21 cellular contexts compared by ENCODE assay signal in genomic region chr20:36149469-36149868, GRCh38. TPM values are rescaled to one million over a fixed set of nuclear protein-coding genes. Genes with fewer than 3 reads are reported as not detected.
DNase-seq lines count a peak whose midpoint lies in the region; ATAC-seq and TF ChIP-seq lines count a peak whose summit lies in the region.
"Had no signal": no experiment of that assay in that cellular context is flagged by ENCODE, and none has a peak within 500 bp of the region (broad histone marks: within the 10 kb centered on the region; RNA-seq: fewer than 3 reads in every experiment).

No MANE protein-coding gene starts in this region.

- H2BK5ac ChIP-seq in mesenchymal stem cell (ENCODE audit: low read depth, low read length, poor library complexity, severe bottlenecking) = no peak overlapping the region

- TF ChIP-seq POLR2A in thyroid gland (IDR thresholded peaks at IDR 0.05) = no peak
- TF ChIP-seq POLR2A in sigmoid colon (IDR thresholded peaks at IDR 0.05) = no peak

- H3K4me1 ChIP-seq in liver (ENCODE audit: control insufficient read depth in 4 of 4, insufficient read depth in 4 of 4, low read length in 3 of 4) (peaks cover 4 to 21% (median 18%) of the 10 kb centered on the region in 4 donors), thyroid gland (peaks cover 21 to 29% of the 10 kb centered on the region in 2 donors), mesenchymal stem cell (ENCODE audit: control insufficient read depth, insufficient read depth, low read depth, low read length) (peaks cover 25% of the 10 kb centered on the region), sigmoid colon (peaks cover 0 to 18% (median 9%) of the 10 kb centered on the region in 4 donors)

- DNase-seq in NCI-H2196 (lab: John Stamatoyannopoulos, UW; ENCODE audit: unreplicated experiment) (peak; percentile 80), Right ventricle myocardium inferior (ENCODE audit: missing footprints) (peak; percentile 81), thyroid gland (peak; percentile 25 to 55), mesenchymal stem cell (no peak), sigmoid colon (no peak)
- DNase-seq: activated CD4-positive, alpha-beta memory T cell treated with anti-CD3 and anti-CD28 coated beads, Interleukin-2, amount 10 ng/mL, durations not matched to agents 7 days and 5 days; activated CD4-positive, CD25-positive, alpha-beta regulatory T cell; activated effector memory CD4-positive, alpha-beta T cell treated with anti-CD3 and anti-CD28 coated beads, Interleukin-2, amount 50 U/mL, for 16 hours; activated T-cell treated with anti-CD3 and anti-CD28 coated beads for 4 hours; CD4-positive, alpha-beta memory T cell; DMS79 treated with DMSO at 0.1 percent for 48 hours; effector memory CD8-positive, alpha-beta T cell; GOT3; islet precursor cell; naive thymus-derived CD4-positive, alpha-beta T cell; NCI-H146; NCI-H526 treated with DMSO at 0.1 percent for 48 hours; T-helper 9 cell had no signal

- H3K79me1 ChIP-seq in mesenchymal stem cell (replicated peaks; ENCODE audit: low read length, poor library complexity, severe bottlenecking) = no peaks in the 10 kb centered on the region

- H2AK5ac ChIP-seq in mesenchymal stem cell (ENCODE audit: low read length, severe bottlenecking) = no peak overlapping the region

- no peak overlapping the region for H2BK12ac ChIP-seq in mesenchymal stem cell (ENCODE audit: low read length in 2 of 2)

- no peak overlapping the region for H3K9ac ChIP-seq in liver (ENCODE audit: low read depth in 1 of 2, low read length in 2 of 2)
- H3K9ac ChIP-seq in mesenchymal stem cell (ENCODE audit: low read length) = no peak overlapping the region

- peak; percentile 74 for ATAC-seq in Right ventricle myocardium inferior
- no peak for ATAC-seq in GM21515 (IDR thresholded peaks at IDR 0.05; ENCODE audit: unreplicated experiment)
- ATAC-seq: effector memory CD8-positive, alpha-beta T cell; naive thymus-derived CD4-positive, alpha-beta T cell had no signal

- H2AFZ ChIP-seq in mesenchymal stem cell (ENCODE audit: low read depth, low read length) = no peak overlapping the region

- H3K27ac ChIP-seq in liver (ENCODE audit: low read depth in 1 of 2, low read length in 2 of 2) (peak overlapping the region in 1 of 2 donors; percentile 15), thyroid gland (no peak overlapping the region), mesenchymal stem cell (ENCODE audit: low read length, poor library complexity, severe bottlenecking) (no peak overlapping the region), sigmoid colon (no peak overlapping the region)
- H3K27ac ChIP-seq: esophagus muscularis mucosa had no signal

- H3K4me2 ChIP-seq in mesenchymal stem cell (ENCODE audit: low read length, poor library complexity, severe bottlenecking) = no peak overlapping the region

- H3K4me3 ChIP-seq in liver (ENCODE audit: low read depth in 1 of 3, low read length in 3 of 3) (no peak overlapping the region), thyroid gland (replicated peaks in 1 of 3) (no peak overlapping the region), mesenchymal stem cell (ENCODE audit: insufficient read depth in 1 of 2, low read depth in 1 of 2, low read length in 2 of 2) (peak overlapping the region in 1 of 2 experiments; percentile 15), sigmoid colon (no peak overlapping the region)
- H3K4me3 ChIP-seq: esophagus muscularis mucosa had no signal

- peak overlapping the region in 1 of 2 experiments; percentile 24 for H3K23ac ChIP-seq in mesenchymal stem cell (ENCODE audit: low read length in 2 of 2)

- no peak overlapping the region for H4K91ac ChIP-seq in mesenchymal stem cell (ENCODE audit: low read length)

- H3K36me3 ChIP-seq in liver (ENCODE audit: control insufficient read depth in 4 of 4, insufficient read depth in 3 of 4, low read depth in 1 of 4, low read length in 3 of 4) (no peaks in the 10 kb centered on the region), thyroid gland (no peaks in the 10 kb centered on the region), mesenchymal stem cell (ENCODE audit: control insufficient read depth in 1 of 2, insufficient read depth in 2 of 2, low read depth in 1 of 2, low read length in 2 of 2) (no peaks in the 10 kb centered on the region), sigmoid colon (no peaks in the 10 kb centered on the region)
- H3K36me3 ChIP-seq: esophagus muscularis mucosa had no signal

- no peak overlapping the region for H2BK15ac ChIP-seq in mesenchymal stem cell (ENCODE audit: low read depth, poor library complexity, severe bottlenecking)

- no peak overlapping the region for H2BK120ac ChIP-seq in mesenchymal stem cell (ENCODE audit: low read depth, low read length)

- WGBS in liver = 18% methylated on average over 3 of the region's 3 CpGs
- WGBS in thyroid gland, 2 donors = 57 to 63% methylated on average over 3 of the region's 3 CpGs
- 73% methylated on average over 3 of the region's 3 CpGs for WGBS in mesenchymal stem cell
- WGBS in sigmoid colon, 2 donors = 77 to 79% methylated on average over 3 of the region's 3 CpGs

- H3K14ac ChIP-seq in mesenchymal stem cell (ENCODE audit: low read length in 2 of 2) = peak overlapping the region in 1 of 2 experiments; percentile 5

- intact Hi-C loops in Right ventricle myocardium inferior (cut with DNase I) = no loop called here
- intact Hi-C loops in thyroid gland (cut with DNase I) = no loop called here
- intact Hi-C loops in sigmoid colon (cut with DNase I) = no loop called here

- no peak overlapping the region for H3K4ac ChIP-seq in mesenchymal stem cell (ENCODE audit: low read depth in 1 of 2, low read length in 2 of 2)

- TF ChIP-seq EP300 in sigmoid colon (IDR thresholded peaks at IDR 0.05) = no peak

- H3K27me3 ChIP-seq in liver (ENCODE audit: control insufficient read depth in 4 of 4, insufficient read depth in 4 of 4, low read length in 3 of 4) = no peaks in the 10 kb centered on the region
- H3K27me3 ChIP-seq in thyroid gland = no peaks in the 10 kb centered on the region
- H3K27me3 ChIP-seq in mesenchymal stem cell (ENCODE audit: control insufficient read depth in 1 of 2, insufficient read depth in 1 of 2, low read length in 2 of 2) = peaks cover 0 to 6% of the 10 kb centered on the region in 2 experiments
- no peaks in the 10 kb centered on the region for H3K27me3 ChIP-seq in sigmoid colon
- H3K27me3 ChIP-seq: esophagus muscularis mucosa had no signal

- peak in 1 of 2 donors; percentile 49 for TF ChIP-seq RAD21 in liver (IDR thresholded peaks at IDR 0.05)

- H3K9me3 ChIP-seq in liver (ENCODE audit: control insufficient read depth in 4 of 4, low read length in 3 of 4) (no peaks in the 10 kb centered on the region), thyroid gland (no peaks in the 10 kb centered on the region), mesenchymal stem cell (ENCODE audit: control insufficient read depth, low read length) (no peaks in the 10 kb centered on the region), sigmoid colon (no peaks in the 10 kb centered on the region)
- H3K9me3 ChIP-seq: esophagus muscularis mucosa had no signal

- no peak overlapping the region for H4K8ac ChIP-seq in mesenchymal stem cell (ENCODE audit: low read length)

- TF ChIP-seq CTCF in liver (IDR thresholded peaks at IDR 0.05; ENCODE audit: low read depth, low read length, missing input control) (no peak), thyroid gland (IDR thresholded peaks at IDR 0.05) (no peak), sigmoid colon (IDR thresholded peaks at IDR 0.05) (no peak)

- H3K18ac ChIP-seq in mesenchymal stem cell (ENCODE audit: low read depth in 1 of 2, low read length in 2 of 2) = no peak overlapping the region

TF ChIP-seq in liver, 16 proteins besides CTCF, POLR2A, EP300 and RAD21 (continues in another document):
- no peak for TF ChIP-seq MAX (IDR thresholded peaks at IDR 0.05)
- TF ChIP-seq NR2F2 (IDR thresholded peaks at IDR 0.05) = peak; percentile 74
- TF ChIP-seq SP1 (IDR thresholded peaks at IDR 0.05) = peak; percentile 74
- no peak for TF ChIP-seq HNF4G (IDR thresholded peaks at IDR 0.05)
- TF ChIP-seq GABPA (IDR thresholded peaks at IDR 0.05 in 1 of 2, conservative IDR thresholded peaks at IDR 0.05 in 1 of 2) = no peak
- TF ChIP-seq FOXA2 (IDR thresholded peaks at IDR 0.05) = no peak
- TF ChIP-seq TAF1 (conservative IDR thresholded peaks at IDR 0.05) = no peak
- no peak for TF ChIP-seq REST (IDR thresholded peaks at IDR 0.05)
- TF ChIP-seq EGR1 (IDR thresholded peaks at IDR 0.05; ENCODE audit: low read depth in 2 of 2) = no peak
- peak in 1 of 2 donors; percentile 50 for TF ChIP-seq JUND (IDR thresholded peaks at IDR 0.05)
- peak; percentile 61 to 71 for TF ChIP-seq HNF4A (conservative IDR thresholded peaks at IDR 0.05)

RNA-seq across cellular contexts. Expression of gene EPB41L1, which starts 5.1 kb away (rescaled TPM):
- 21.5 TPM for total RNA-seq in Right ventricle myocardium inferior
- 1 to 10 TPM; 3.4 to 5.2 TPM for total RNA-seq in liver
- polyA plus RNA-seq in liver = 10 to 100 TPM in 1 of 2 donors, 1 to 10 TPM in 1; 2.4 to 11.9 TPM
- total RNA-seq in thyroid gland = 10 to 100 TPM; 15.4 to 75.2 (median 42.3) TPM
- polyA plus RNA-seq in mesenchymal stem cell (2013, experiment 1 of 2) = 32.1 TPM
- polyA plus RNA-seq in mesenchymal stem cell (2013, experiment 2 of 2) = 33.0 TPM
- 10 to 100 TPM; 19.3 to 61.8 (median 21.0) TPM for total RNA-seq in sigmoid colon
- polyA plus RNA-seq in sigmoid colon = 10 to 100 TPM; 14.1 to 17.6 (median 16.8) TPM
- polyA plus RNA-seq: CD4-positive, alpha-beta memory T cell had no signal

Comparison
In these comparisons a context has a peak if more than half of its experiments do, and no peak if none do; other contexts are left out.
1. DNase-seq: peak in NCI-H2196 (single experiment), Right ventricle myocardium inferior (single experiment) and thyroid gland (2 of 2); none in mesenchymal stem cell (single experiment) and sigmoid colon (single experiment).